14 cellular contexts compared by ENCODE assay signal in genomic region chr5:103441523-103441922, GRCh38.
A peak's percentile ranks its signal among the peaks of the same experiment; 100 is the strongest.
DNase-seq lines count a peak whose midpoint lies in the region; ATAC-seq and TF ChIP-seq lines count a peak whose summit lies in the region.
"Had no signal": no experiment of that assay in that cellular context is flagged by ENCODE, and none has a peak within 500 bp of the region (broad histone marks: within the 10 kb centered on the region; RNA-seq: fewer than 3 reads in every experiment).

No MANE protein-coding gene starts in this region.

- no peaks in the 10 kb centered on the region for H3K9me2 ChIP-seq in GM23338 (ENCODE audit: insufficient read depth)

- in situ Hi-C loops in Panc1 (cut with HindIII; ENCODE audit: low pct_unique_long_range_greater_than_20kb, low sequenced_read_pairs), result no loop called here

- H3K27ac Mint-ChIP-seq in GM23338, result no peak overlapping the region
- H3K27ac Mint-ChIP-seq: activated CD4-positive, alpha-beta memory T cell treated with anti-CD3 and anti-CD28 coated beads for 36 hours had no signal

- H3K9me3 Mint-ChIP-seq in GM23338, result no peaks in the 10 kb centered on the region

- no peak overlapping the region for H3K4me3 ChIP-seq in GM23338
- H3K4me3 ChIP-seq in Panc1 (ENCODE audit: low read depth in 2 of 2, low read length in 2 of 2), result no peak overlapping the region

- no peaks in the 10 kb centered on the region for H3K9me3 ChIP-seq in Panc1 (ENCODE audit: control insufficient read depth, insufficient read depth, low read depth, low read length)

- H2AFZ ChIP-seq in GM23338, result no peak overlapping the region

- no peaks in the 10 kb centered on the region for H3K36me3 Mint-ChIP-seq in GM23338 (ENCODE audit: low read depth)
- H3K36me3 Mint-ChIP-seq: activated CD4-positive, alpha-beta memory T cell treated with anti-CD3 and anti-CD28 coated beads for 36 hours had no signal

- no peaks in the 10 kb centered on the region for H4K20me1 ChIP-seq in GM23338 (replicated peaks; ENCODE audit: insufficient read depth)

- CTCF ChIA-PET in Panc1 (lab: Charles Lee), result interaction anchor here (0.5 to 0.6 kb wide), 2 partner anchors 18 to 45 kb away, joined by 3 read pairs; no protein-coding TSS in a partner anchor

- H3K27ac ChIP-seq in GM23338 (ENCODE audit: low read depth) (no peak overlapping the region), Panc1 (ENCODE audit: low read length) (no peak overlapping the region)
- H3K27ac ChIP-seq: RWPE1 had no signal

- POLR2A ChIA-PET in Panc1 (lab: Charles Lee), result no interaction called here

- peaks cover 23% of the 10 kb centered on the region; the same call in 2 of the 3 replicates for H3K4me1 Mint-ChIP-seq in GM23338

- no peak overlapping the region for H3K4me3 Mint-ChIP-seq in GM23338
- H3K4me3 Mint-ChIP-seq: activated CD4-positive, alpha-beta memory T cell treated with anti-CD3 and anti-CD28 coated beads for 36 hours; nephron progenitor cell had no signal

- H3F3A ChIP-seq in GM23338 (replicated peaks; ENCODE audit: low read depth), result no peaks in the 10 kb centered on the region

- no peak overlapping the region for H3K4me2 ChIP-seq in GM23338

- H3K4me1 ChIP-seq in GM23338 (ENCODE audit: insufficient read depth) (0 out of 2 replicates have a peak, but pooled peaks cover 5% of the 10 kb centered on the region), Panc1 (ENCODE audit: control insufficient read depth, insufficient read depth, low read length) (no peaks in the 10 kb centered on the region)

- H3K27me3 Mint-ChIP-seq in GM23338 (ENCODE audit: insufficient read depth, low read depth, poor library complexity), result peaks cover 3% of the 10 kb centered on the region
- H3K27me3 Mint-ChIP-seq: activated CD4-positive, alpha-beta memory T cell treated with anti-CD3 and anti-CD28 coated beads for 36 hours had no signal

- no TSS peak for BruUV-seq in Panc1 (replicated peaks; lab: Mats Ljungman, UMichigan)

- intact Hi-C loops in Panc1 (cut with micrococcal nuclease; ENCODE audit: unreplicated experiment), result no loop called here
- intact Hi-C loops in sciatic nerve (cut with DNase I), result no loop called here

- H3K79me2 ChIP-seq in GM23338 (replicated peaks; ENCODE audit: insufficient read depth), result no peaks in the 10 kb centered on the region

- peak; percentile 47 to 71 for TF ChIP-seq CTCF in GM23338 (conservative IDR thresholded peaks at IDR 0.05; ENCODE audit: low read depth in 2 of 2)
- TF ChIP-seq CTCF in Panc1 (IDR thresholded peaks at IDR 0.05), result peak; percentile 19; the same call in 1 of the 2 replicates

- H3K27me3 ChIP-seq in GM23338 (ENCODE audit: insufficient read depth) (no peaks in the 10 kb centered on the region), Panc1 (ENCODE audit: control insufficient read depth, insufficient read depth, low read length) (no peaks in the 10 kb centered on the region)

- DNase-seq in DMS 273 (lab: John Stamatoyannopoulos, UW; ENCODE audit: unreplicated experiment) (peak; percentile 40), GM23338 (ENCODE audit: low spot score) (peak; percentile 75), Panc1 (ENCODE audit: low read depth, low spot score) (no peak), iPS-NIHi11 (ENCODE audit: low spot score) (peak; percentile 39), islet precursor cell (no peak), sciatic nerve (ENCODE audit: low spot score) (no peak)
- DNase-seq: activated CD4-positive, alpha-beta memory T cell treated with anti-CD3 and anti-CD28 coated beads for 36 hours; activated effector memory CD4-positive, alpha-beta T cell treated with anti-CD3 and anti-CD28 coated beads, Interleukin-2, amount 50 U/mL, for 16 hours; NCI-H2227 treated with DMSO at 0.1 percent for 48 hours; nephron progenitor cell; trophoblast cell had no signal

- ATAC-seq in GM23338 (peak; percentile 82), Panc1 (no peak), HG02884 (IDR thresholded peaks at IDR 0.05; ENCODE audit: unreplicated experiment) (no peak), HG03095 (IDR thresholded peaks at IDR 0.05; ENCODE audit: unreplicated experiment) (no peak), sciatic nerve (no peak)

- H3K36me3 ChIP-seq in GM23338 (ENCODE audit: insufficient read depth) (no peaks in the 10 kb centered on the region), Panc1 (ENCODE audit: control insufficient read depth, insufficient read depth, low read length) (no peaks in the 10 kb centered on the region)

TF ChIP-seq in GM23338, 12 proteins besides CTCF, POLR2A, EP300 and RAD21:
- TF ChIP-seq EZH2phosphoT487 (IDR thresholded peaks at IDR 0.05; ENCODE audit: unreplicated experiment) (no peak), ZNF331 (CRISPR knock-in tag; IDR thresholded peaks at IDR 0.05; ENCODE audit: low read depth) (no peak), REST (IDR thresholded peaks at IDR 0.05; ENCODE audit: unreplicated experiment) (no peak), NANOG (IDR thresholded peaks at IDR 0.05; ENCODE audit: borderline replicate concordance) (no peak), JUNB (IDR thresholded peaks at IDR 0.05; ENCODE audit: unreplicated experiment) (no peak), EZH2 (IDR thresholded peaks at IDR 0.05; ENCODE audit: low read depth, unreplicated experiment) (no peak), POLR2AphosphoS5 (IDR thresholded peaks at IDR 0.05; ENCODE audit: low read depth) (no peak), ZNF114 (CRISPR knock-in tag; IDR thresholded peaks at IDR 0.05) (no peak)

Comparison
In these comparisons a context has a peak if more than half of its experiments do, and no peak if none do; other contexts are left out.
1. DNase-seq: peak in DMS 273 (single experiment), GM23338 (single experiment) and iPS-NIHi11 (single experiment); none in Panc1 (single experiment), islet precursor cell (single experiment) and sciatic nerve (single experiment).